In the genomic region with DNA sequence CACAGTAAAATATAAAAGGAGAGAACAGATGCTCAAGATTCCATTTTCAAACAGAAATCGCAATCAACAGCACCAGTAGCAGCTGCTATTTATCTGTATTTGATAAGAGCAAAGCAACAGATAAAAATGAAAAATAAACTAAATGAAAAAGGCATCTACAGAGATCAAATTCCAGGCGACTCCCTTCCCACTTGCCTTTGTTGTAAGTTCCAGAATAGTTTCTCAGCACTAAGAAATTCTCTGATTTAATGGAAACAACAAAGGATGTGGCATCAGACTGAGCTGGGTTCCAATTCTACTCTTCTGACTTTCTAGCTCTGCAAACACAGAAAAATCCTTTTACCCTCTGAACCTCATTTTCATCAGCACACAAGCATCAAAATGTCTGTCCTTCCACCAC, we compare ENCODE assay signal across 27 cellular contexts.
"Had no signal": no experiment of that assay in that cellular context is flagged by ENCODE, and none has a peak within 500 bp of the region (broad histone marks: within the 10 kb centered on the region; RNA-seq: fewer than 3 reads in every experiment).

No MANE protein-coding gene starts in this region.

- ATAC-seq: activated CD4-positive, CD25-positive, alpha-beta regulatory T cell treated with anti-CD3 and anti-CD28 coated beads, Interleukin-2, amount 50 U/mL, for 24 hours; activated CD8-positive, alpha-beta memory T cell treated with anti-CD3 and anti-CD28 coated beads, Interleukin-2, amount 10 ng/mL, durations not matched to agents 7 days and 5 days; activated CD8-positive, alpha-beta T cell treated with anti-CD3 and anti-CD28 coated beads for 36 hours; gastroesophageal sphincter had no signal

- H3K4me1 Mint-ChIP-seq: activated CD4-positive, alpha-beta T cell treated with anti-CD3 and anti-CD28 coated beads, Interleukin-2, amount 10 ng/mL, durations not matched to agents 7 days and 5 days; activated CD8-positive, alpha-beta memory T cell treated with anti-CD3 and anti-CD28 coated beads, Interleukin-2, amount 10 ng/mL, durations not matched to agents 7 days and 5 days; activated naive CD4-positive, alpha-beta T cell treated with anti-CD3 and anti-CD28 coated beads, Interleukin-2, amount 10 ng/mL, durations not matched to agents 7 days and 5 days; brain had no signal

- H3K9me3 Mint-ChIP-seq: activated CD4-positive, alpha-beta T cell treated with anti-CD3 and anti-CD28 coated beads, Interleukin-2, amount 10 ng/mL, durations not matched to agents 7 days and 5 days; activated CD8-positive, alpha-beta T cell treated with anti-CD3 and anti-CD28 coated beads for 36 hours; activated naive CD4-positive, alpha-beta T cell treated with anti-CD3 and anti-CD28 coated beads, Interleukin-2, amount 10 ng/mL, durations not matched to agents 7 days and 5 days; brain; nephron progenitor cell; T-helper 2 cell treated with Interferon-gamma antibody and Interleukin-4, amounts not matched to agents 5 μg/mL and 100 μg/mL, for 36 hours had no signal

- FAIRE-seq: islet of Langerhans had no signal

- H3K4me3 Mint-ChIP-seq: activated CD4-positive, alpha-beta T cell treated with anti-CD3 and anti-CD28 coated beads, Interleukin-2, amount 10 ng/mL, durations not matched to agents 7 days and 5 days; activated CD8-positive, alpha-beta memory T cell treated with anti-CD3 and anti-CD28 coated beads, Interleukin-2, amount 10 ng/mL, durations not matched to agents 7 days and 5 days; activated CD8-positive, alpha-beta T cell treated with anti-CD3 and anti-CD28 coated beads for 36 hours; activated naive CD4-positive, alpha-beta T cell treated with anti-CD3 and anti-CD28 coated beads, Interleukin-2, amount 10 ng/mL, durations not matched to agents 7 days and 5 days; brain; nephron progenitor cell; T-helper 2 cell treated with Interferon-gamma antibody and Interleukin-4, amounts not matched to agents 5 μg/mL and 100 μg/mL, for 36 hours; type B pancreatic cell had no signal

- H3K36me3 ChIP-seq: gastroesophageal sphincter, sigmoid colon, spleen, thoracic aorta, vagina had no signal

- H3K27me3 Mint-ChIP-seq: activated CD4-positive, alpha-beta T cell treated with anti-CD3 and anti-CD28 coated beads, Interleukin-2, amount 10 ng/mL, durations not matched to agents 7 days and 5 days; activated CD8-positive, alpha-beta memory T cell treated with anti-CD3 and anti-CD28 coated beads, Interleukin-2, amount 10 ng/mL, durations not matched to agents 7 days and 5 days; activated CD8-positive, alpha-beta T cell treated with anti-CD3 and anti-CD28 coated beads for 36 hours; activated naive CD4-positive, alpha-beta T cell treated with anti-CD3 and anti-CD28 coated beads, Interleukin-2, amount 10 ng/mL, durations not matched to agents 7 days and 5 days; brain; type B pancreatic cell had no signal

- H3K27ac Mint-ChIP-seq: activated CD4-positive, alpha-beta T cell treated with anti-CD3 and anti-CD28 coated beads, Interleukin-2, amount 10 ng/mL, durations not matched to agents 7 days and 5 days; activated CD8-positive, alpha-beta memory T cell treated with anti-CD3 and anti-CD28 coated beads, Interleukin-2, amount 10 ng/mL, durations not matched to agents 7 days and 5 days; activated CD8-positive, alpha-beta T cell treated with anti-CD3 and anti-CD28 coated beads for 36 hours; activated naive CD4-positive, alpha-beta T cell treated with anti-CD3 and anti-CD28 coated beads, Interleukin-2, amount 10 ng/mL, durations not matched to agents 7 days and 5 days; brain; nephron progenitor cell; T-helper 2 cell treated with Interferon-gamma antibody and Interleukin-4, amounts not matched to agents 5 μg/mL and 100 μg/mL, for 36 hours; type B pancreatic cell had no signal

- H3K4me3 ChIP-seq: dorsolateral prefrontal cortex, gastroesophageal sphincter, sigmoid colon, spleen, thoracic aorta, vagina had no signal

- DNase-seq: activated CD4-positive, alpha-beta T cell treated with anti-CD3 and anti-CD28 coated beads, Interleukin-2, amount 10 ng/mL, durations not matched to agents 7 days and 5 days; activated CD8-positive, alpha-beta memory T cell treated with anti-CD3 and anti-CD28 coated beads, Interleukin-2, amount 10 ng/mL, durations not matched to agents 7 days and 5 days; activated CD8-positive, alpha-beta T cell treated with anti-CD3 and anti-CD28 coated beads for 36 hours; activated effector memory CD4-positive, alpha-beta T cell treated with anti-CD3 and anti-CD28 coated beads, Interleukin-2, amount 50 U/mL, for 16 hours; activated naive CD4-positive, alpha-beta T cell treated with anti-CD3 and anti-CD28 coated beads, Interleukin-2, amount 10 ng/mL, durations not matched to agents 7 days and 5 days; activated T-cell treated with anti-CD3 and anti-CD28 coated beads for 4 hours; aorta; central memory CD4-positive, alpha-beta T cell; dorsolateral prefrontal cortex; head of caudate nucleus; hypothalamus; mesenchymal stem cell; nephron progenitor cell; occipital lobe; sigmoid colon; spleen; stimulated activated CD4-positive, alpha-beta T cell treated with anti-CD3 and anti-CD28 coated beads, Interleukin-4, amount 100 ng/mL, for 24 hours; stimulated activated naive CD4-positive, alpha-beta T cell treated with Interleukin-2 at 50 U/mL for 16 hours had no signal

- H3K36me3 Mint-ChIP-seq: activated CD8-positive, alpha-beta memory T cell treated with anti-CD3 and anti-CD28 coated beads, Interleukin-2, amount 10 ng/mL, durations not matched to agents 7 days and 5 days; activated naive CD4-positive, alpha-beta T cell treated with anti-CD3 and anti-CD28 coated beads, Interleukin-2, amount 10 ng/mL, durations not matched to agents 7 days and 5 days; brain; type B pancreatic cell had no signal

- H3K27me3 ChIP-seq: gastroesophageal sphincter, sigmoid colon, spleen, vagina had no signal

- H3K27ac ChIP-seq: dorsolateral prefrontal cortex, gastroesophageal sphincter, sigmoid colon, thoracic aorta, vagina, VCaP had no signal

- H3K4me1 ChIP-seq: sigmoid colon had no signal

- H3K9me3 ChIP-seq: gastroesophageal sphincter, sigmoid colon, spleen, thoracic aorta, vagina had no signal
